Comparison of ENCODE assay signal across 9 cellular contexts in the genomic region with DNA sequence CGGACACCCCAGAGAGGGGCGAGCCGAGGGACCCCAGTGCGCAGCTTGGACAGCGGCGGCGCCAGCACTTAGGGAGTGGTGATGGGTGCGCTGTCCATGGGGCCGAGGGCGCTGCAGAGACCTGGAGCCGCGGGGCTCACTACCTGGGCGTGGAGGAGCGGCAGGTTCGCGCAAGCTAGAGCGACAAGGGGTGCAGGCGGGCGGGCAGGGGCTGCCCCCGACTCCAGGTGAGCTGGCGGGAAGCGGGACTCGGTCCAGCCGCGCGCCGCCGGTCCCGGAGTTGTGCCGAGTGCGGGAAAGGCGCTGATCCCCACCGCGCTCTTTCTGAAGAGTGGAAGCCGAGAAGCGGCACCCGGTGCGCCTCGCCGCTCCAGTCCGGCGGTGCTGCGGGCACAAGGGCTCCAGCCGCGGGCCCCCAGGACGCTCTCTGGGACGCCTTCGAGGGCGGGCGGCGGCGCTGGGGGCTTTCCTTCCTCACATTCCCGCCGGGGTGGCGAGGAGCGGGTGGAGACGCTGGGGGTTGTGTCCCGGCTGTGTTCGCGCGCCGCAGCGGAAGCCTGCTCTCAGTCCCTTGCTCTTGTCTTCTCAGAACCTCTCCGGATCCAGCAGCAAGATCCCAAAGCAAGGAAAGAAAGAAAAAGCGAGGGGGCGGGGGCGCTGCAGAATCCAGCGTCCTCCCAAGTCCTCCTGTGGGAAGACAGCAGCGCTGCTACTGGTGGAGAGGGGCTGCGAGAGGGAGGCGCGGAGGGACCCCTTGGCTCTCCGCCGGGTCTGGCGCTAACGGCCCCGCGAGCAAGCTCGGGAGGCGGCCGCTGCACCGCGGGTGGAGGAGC. TPM values are rescaled to one million over a fixed set of nuclear protein-coding genes. Genes with fewer than 3 reads are reported as not detected.
DNase-seq lines count a peak whose midpoint lies in the region; ATAC-seq, FAIRE-seq and TF ChIP-seq lines count a peak whose summit lies in the region.
"Had no signal": no experiment of that assay in that cellular context is flagged by ENCODE, and none has a peak within 500 bp of the region (broad histone marks: within the 10 kb centered on the region; RNA-seq: fewer than 3 reads in every experiment).

A gene with protein sequence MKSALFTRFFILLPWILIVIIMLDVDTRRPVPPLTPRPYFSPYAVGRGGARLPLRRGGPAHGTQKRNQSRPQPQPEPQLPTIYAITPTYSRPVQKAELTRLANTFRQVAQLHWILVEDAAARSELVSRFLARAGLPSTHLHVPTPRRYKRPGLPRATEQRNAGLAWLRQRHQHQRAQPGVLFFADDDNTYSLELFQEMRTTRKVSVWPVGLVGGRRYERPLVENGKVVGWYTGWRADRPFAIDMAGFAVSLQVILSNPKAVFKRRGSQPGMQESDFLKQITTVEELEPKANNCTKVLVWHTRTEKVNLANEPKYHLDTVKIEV (minus strand): TSS at position 610 of the 833 bp plus-strand sequence. CDS start 631 bp downstream, outside the sequence.

- peak; percentile 58 for DNase-seq in D341Med (ENCODE audit: low spot score)
- peak; percentile 50 for DNase-seq in NCI-H1105 (lab: John Stamatoyannopoulos, UW)
- DNase-seq in astrocyte (ENCODE audit: low read depth) = peak; percentile 5
- no peak for DNase-seq in sciatic nerve (ENCODE audit: low spot score)
- no peak for DNase-seq in cerebellar nuclear complex (lab: John Stamatoyannopoulos, UW)
- no peak for DNase-seq in COLO829 (ENCODE audit: low spot score)

- H3K27me3 ChIP-seq in astrocyte (ENCODE audit: insufficient read depth, low read length) = peaks cover 64% of the 10 kb centered on the region

- peak within 1 kb of the TSS; percentile 78 for H3K4me3 Mint-ChIP-seq in astrocyte (ENCODE audit: unreplicated experiment)

- no peaks in the 10 kb centered on the region for H3K79me2 ChIP-seq in astrocyte (ENCODE audit: insufficient read depth, low read length)

- peaks cover 60% of the 10 kb centered on the region for H3K27me3 Mint-ChIP-seq in astrocyte (ENCODE audit: low read depth, unreplicated experiment)

- H3K9me3 Mint-ChIP-seq in astrocyte (ENCODE audit: unreplicated experiment) = no peaks in the 10 kb centered on the region

- no peak within 1 kb of the TSS for H3K27ac Mint-ChIP-seq in astrocyte (ENCODE audit: unreplicated experiment)

- no peaks in the 10 kb centered on the region for H3K4me1 Mint-ChIP-seq in astrocyte (ENCODE audit: low read depth, unreplicated experiment)

- no peak within 1 kb of the TSS for H3K27ac ChIP-seq in astrocyte (ENCODE audit: low read depth, low read length)

- H3K9ac ChIP-seq in astrocyte (ENCODE audit: low read length) = no peak within 1 kb of the TSS

- peak within 1 kb of the TSS; percentile 90 for H3K4me2 ChIP-seq in astrocyte (ENCODE audit: low read length)

- H3K36me3 Mint-ChIP-seq in astrocyte (ENCODE audit: low read depth, unreplicated experiment) = no peaks in the 10 kb centered on the region

- FAIRE-seq in astrocyte (lab: Jason Lieb, UNC) = no peak

- TF ChIP-seq CTCF in astrocyte (IDR thresholded peaks at IDR 0.05; ENCODE audit: insufficient read depth, low read depth, low read length) = no peak

- intact Hi-C loops in sciatic nerve (cut with DNase I) = no loop called here

- H4K20me1 ChIP-seq in astrocyte (ENCODE audit: insufficient read depth, low read length) = no peaks in the 10 kb centered on the region

- peaks cover 14% of the 10 kb centered on the region for H3K4me1 ChIP-seq in astrocyte (ENCODE audit: insufficient read depth, low read length)

- no peaks in the 10 kb centered on the region for H3K9me3 ChIP-seq in astrocyte (ENCODE audit: insufficient read depth, low read depth, low read length)

- peak within 1 kb of the TSS; percentile 83 for H2AFZ ChIP-seq in astrocyte (ENCODE audit: low read depth, low read length)

- no peaks in the 10 kb centered on the region for H3K36me3 ChIP-seq in astrocyte (ENCODE audit: insufficient read depth, low read length)

- H3K4me3 ChIP-seq in astrocyte (ENCODE audit: insufficient read depth, low read depth, low read length) (peak within 1 kb of the TSS; percentile 53), iPS-11a (ENCODE audit: low read depth, low read length) (peak within 1 kb of the TSS; percentile 48)

- ATAC-seq in GM21367 (IDR thresholded peaks at IDR 0.05; ENCODE audit: unreplicated experiment) (peak; percentile 5), sciatic nerve (peak; percentile 25)

RNA-seq across cellular contexts. Expression of the gene that starts here (rescaled TPM):
- not detected in 2 replicates for total RNA-seq in astrocyte
- total RNA-seq in sciatic nerve = not detected
- total RNA-seq: T-helper 1 cell treated with Interleukin-12 subunit alpha and Interleukin-12 subunit beta and Interleukin-4 antibody, amounts not matched to agents 30 ng/mL and 1 ng/mL, for 36 hours had no signal

Comparison
In these comparisons a context has a peak if more than half of its experiments do, and no peak if none do; other contexts are left out.
1. Peak in DNase-seq, H3K4me3 ChIP-seq and H3K4me2 ChIP-seq in astrocyte; RNA of the gene not detected or under 1 TPM.
2. Peak in ATAC-seq in sciatic nerve; RNA of the gene not detected or under 1 TPM.
3. DNase-seq: peak in D341Med (single experiment) and NCI-H1105 (single experiment); none in sciatic nerve (single experiment), cerebellar nuclear complex (0 of 2) and COLO829 (single experiment).